In genomic region chr17:78186689-78187595, GRCh38 we compare ENCODE assay signal across 1 cellular context.
TF ChIP-seq lines count a peak whose summit lies in the region.

TSS of gene AFMID (plus strand) at chr17:78187362. CDS start at chr17:78187371, 9 bp downstream.
TSS of gene TK1 (minus strand) at chr17:78187052. CDS start at chr17:78186994, 58 bp downstream.

TF ChIP-seq in GM12878, 131 proteins besides CTCF, POLR2A, EP300 and RAD21 (continued from another document):
- TF ChIP-seq MLLT1 (IDR thresholded peaks at IDR 0.05) (0 out of 2 replicates have a peak, but pooled peaks have one; percentile 17), SIN3A (IDR thresholded peaks at IDR 0.05; ENCODE audit: low read depth, low read length) (peak; percentile 97), MYC (IDR thresholded peaks at IDR 0.05; ENCODE audit: insufficient read depth, insufficient read length, insufficient replicate concordance, low read length, severe bottlenecking) (no peak), TCF3 (IDR thresholded peaks at IDR 0.05; ENCODE audit: borderline replicate concordance, insufficient read depth, low read depth, low read length) (peak; percentile 75; the same call in 1 of the 2 replicates), POLR2AphosphoS2 (IDR thresholded peaks at IDR 0.05; ENCODE audit: low read depth, low read length) (peak; percentile 95), RUNX3 (IDR thresholded peaks at IDR 0.05; ENCODE audit: low read length) (peak; percentile 72), POU2F2 (IDR thresholded peaks at IDR 0.05; ENCODE audit: borderline replicate concordance, low read depth, low read length) (peak; percentile 61; the same call in 2 of the 3 replicates), ASH2L (IDR thresholded peaks at IDR 0.05; ENCODE audit: borderline replicate concordance, low read depth) (no peak), BCL11A (IDR thresholded peaks at IDR 0.05; ENCODE audit: low read depth, low read length) (no peak), PML (IDR thresholded peaks at IDR 0.05; ENCODE audit: low read length) (peak; percentile 77; the same call in 1 of the 2 replicates), LARP7 (IDR thresholded peaks at IDR 0.05) (peak; percentile 29), SPI1 (IDR thresholded peaks at IDR 0.05; ENCODE audit: borderline replicate concordance, insufficient read depth, low read depth, low read length) (no peak), BHLHE40 (IDR thresholded peaks at IDR 0.05; ENCODE audit: borderline replicate concordance in 1 of 2, low read depth in 2 of 2, low read length in 1 of 2) (peak; percentile 58 to 83; a peak in 3 of 4 replicates), NKRF (conservative IDR thresholded peaks at IDR 0.05) (peak; percentile 96), GATAD2B (conservative IDR thresholded peaks at IDR 0.05; ENCODE audit: low read depth) (peak; percentile 81), CBFB (IDR thresholded peaks at IDR 0.05; ENCODE audit: low read depth) (peak; percentile 80), YY1 (IDR thresholded peaks at IDR 0.05; ENCODE audit: low read depth, low read length) (peak; percentile 96), IKZF1 (conservative IDR thresholded peaks at IDR 0.05) (peak; percentile 98), ZNF687 (IDR thresholded peaks at IDR 0.05) (peak; percentile 54; the same call in 1 of the 2 replicates), NBN (IDR thresholded peaks at IDR 0.05) (peak; percentile 52; the same call in 1 of the 2 replicates), PAX5 (IDR thresholded peaks at IDR 0.05; ENCODE audit: borderline replicate concordance, low read depth, low read length) (no peak), USF1 (IDR thresholded peaks at IDR 0.05; ENCODE audit: borderline replicate concordance, extremely low read length, insufficient read depth, low read depth, low read length) (no peak), MXI1 (IDR thresholded peaks at IDR 0.05; ENCODE audit: low read depth, low read length) (peak; percentile 99), SIX5 (IDR thresholded peaks at IDR 0.05; ENCODE audit: low read depth, low read length, severe bottlenecking) (no peak), TAF1 (IDR thresholded peaks at IDR 0.05; ENCODE audit: borderline replicate concordance, low read depth, low read length) (peak; percentile 63; the same call in 1 of the 2 replicates), POLR2AphosphoS5 (IDR thresholded peaks at IDR 0.05; ENCODE audit: low read length) (peak; percentile 98), SMAD5 (IDR thresholded peaks at IDR 0.05; ENCODE audit: low read depth) (peak; percentile 58; the same call in 1 of the 2 replicates), MAX (IDR thresholded peaks at IDR 0.05; ENCODE audit: low read depth, low read length) (peak; percentile 91), STAT3 (IDR thresholded peaks at IDR 0.05; ENCODE audit: low read depth, low read length) (no peak), ZBTB4 (CRISPR knock-in tag; IDR thresholded peaks at IDR 0.05) (no peak), SP1 (IDR thresholded peaks at IDR 0.05; ENCODE audit: low read depth, low read length) (peak; percentile 94), HDGF (IDR thresholded peaks at IDR 0.05) (peak; percentile 77; the same call in 1 of the 2 replicates), SKIL (IDR thresholded peaks at IDR 0.05; ENCODE audit: low read depth, poor library complexity, severe bottlenecking) (peak; percentile 54)
- TF ChIP-seq, protein P1, sequence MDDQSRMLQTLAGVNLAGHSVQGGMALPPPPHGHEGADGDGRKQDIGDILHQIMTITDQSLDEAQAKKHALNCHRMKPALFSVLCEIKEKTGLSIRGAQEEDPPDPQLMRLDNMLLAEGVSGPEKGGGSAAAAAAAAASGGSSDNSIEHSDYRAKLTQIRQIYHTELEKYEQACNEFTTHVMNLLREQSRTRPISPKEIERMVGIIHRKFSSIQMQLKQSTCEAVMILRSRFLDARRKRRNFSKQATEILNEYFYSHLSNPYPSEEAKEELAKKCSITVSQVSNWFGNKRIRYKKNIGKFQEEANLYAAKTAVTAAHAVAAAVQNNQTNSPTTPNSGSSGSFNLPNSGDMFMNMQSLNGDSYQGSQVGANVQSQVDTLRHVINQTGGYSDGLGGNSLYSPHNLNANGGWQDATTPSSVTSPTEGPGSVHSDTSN (IDR thresholded peaks at IDR 0.05; ENCODE audit: insufficient replicate concordance, low read depth, low read length), result peak; percentile 36
- TF ChIP-seq, protein P2, sequence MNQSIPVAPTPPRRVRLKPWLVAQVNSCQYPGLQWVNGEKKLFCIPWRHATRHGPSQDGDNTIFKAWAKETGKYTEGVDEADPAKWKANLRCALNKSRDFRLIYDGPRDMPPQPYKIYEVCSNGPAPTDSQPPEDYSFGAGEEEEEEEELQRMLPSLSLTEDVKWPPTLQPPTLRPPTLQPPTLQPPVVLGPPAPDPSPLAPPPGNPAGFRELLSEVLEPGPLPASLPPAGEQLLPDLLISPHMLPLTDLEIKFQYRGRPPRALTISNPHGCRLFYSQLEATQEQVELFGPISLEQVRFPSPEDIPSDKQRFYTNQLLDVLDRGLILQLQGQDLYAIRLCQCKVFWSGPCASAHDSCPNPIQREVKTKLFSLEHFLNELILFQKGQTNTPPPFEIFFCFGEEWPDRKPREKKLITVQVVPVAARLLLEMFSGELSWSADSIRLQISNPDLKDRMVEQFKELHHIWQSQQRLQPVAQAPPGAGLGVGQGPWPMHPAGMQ (IDR thresholded peaks at IDR 0.05; ENCODE audit: borderline replicate concordance), result no peak
- TF ChIP-seq, protein P3, sequence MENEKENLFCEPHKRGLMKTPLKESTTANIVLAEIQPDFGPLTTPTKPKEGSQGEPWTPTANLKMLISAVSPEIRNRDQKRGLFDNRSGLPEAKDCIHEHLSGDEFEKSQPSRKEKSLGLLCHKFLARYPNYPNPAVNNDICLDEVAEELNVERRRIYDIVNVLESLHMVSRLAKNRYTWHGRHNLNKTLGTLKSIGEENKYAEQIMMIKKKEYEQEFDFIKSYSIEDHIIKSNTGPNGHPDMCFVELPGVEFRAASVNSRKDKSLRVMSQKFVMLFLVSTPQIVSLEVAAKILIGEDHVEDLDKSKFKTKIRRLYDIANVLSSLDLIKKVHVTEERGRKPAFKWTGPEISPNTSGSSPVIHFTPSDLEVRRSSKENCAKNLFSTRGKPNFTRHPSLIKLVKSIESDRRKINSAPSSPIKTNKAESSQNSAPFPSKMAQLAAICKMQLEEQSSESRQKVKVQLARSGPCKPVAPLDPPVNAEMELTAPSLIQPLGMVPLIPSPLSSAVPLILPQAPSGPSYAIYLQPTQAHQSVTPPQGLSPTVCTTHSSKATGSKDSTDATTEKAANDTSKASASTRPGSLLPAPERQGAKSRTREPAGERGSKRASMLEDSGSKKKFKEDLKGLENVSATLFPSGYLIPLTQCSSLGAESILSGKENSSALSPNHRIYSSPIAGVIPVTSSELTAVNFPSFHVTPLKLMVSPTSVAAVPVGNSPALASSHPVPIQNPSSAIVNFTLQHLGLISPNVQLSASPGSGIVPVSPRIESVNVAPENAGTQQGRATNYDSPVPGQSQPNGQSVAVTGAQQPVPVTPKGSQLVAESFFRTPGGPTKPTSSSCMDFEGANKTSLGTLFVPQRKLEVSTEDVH (IDR thresholded peaks at IDR 0.05; ENCODE audit: low read depth, partially characterized antibody), result peak; percentile 99
